16 cellular contexts compared by ENCODE assay signal in genomic region chr2:16103614-16104344, GRCh38.
"Had no signal": no experiment of that assay in that cellular context is flagged by ENCODE, and none has a peak within 500 bp of the region (broad histone marks: within the 10 kb centered on the region; RNA-seq: fewer than 3 reads in every experiment).

No MANE protein-coding gene starts in this region.

- H3K27me3 ChIP-seq: adrenal gland, upper lobe of left lung had no signal

- H3K9me3 ChIP-seq: adrenal gland, sigmoid colon, upper lobe of left lung had no signal

- H3K4me3 Mint-ChIP-seq: activated CD4-positive, alpha-beta T cell treated with anti-CD3 and anti-CD28 coated beads, Interleukin-2, amount 10 ng/mL, durations not matched to agents 7 days and 5 days; activated T-helper 17 cell treated with anti-CD3 and anti-CD28 coated beads, Interleukin-2, amount 50 U/mL, for 72 hours; effector memory CD8-positive, alpha-beta T cell; memory B cell; T-helper 1 cell treated with Interleukin-12 subunit alpha and Interleukin-12 subunit beta and Interleukin-4 antibody, amounts not matched to agents 30 μg/mL and 1 μg/mL, for 36 hours had no signal

- H3K4me3 ChIP-seq: adrenal gland, sigmoid colon, upper lobe of left lung had no signal

- H3K27ac ChIP-seq: adrenal gland, sigmoid colon, upper lobe of left lung had no signal

- DNase-seq: activated CD4-positive, alpha-beta T cell treated with anti-CD3 and anti-CD28 coated beads, Interleukin-2, amount 10 ng/mL, durations not matched to agents 7 days and 5 days; activated naive CD4-positive, alpha-beta T cell treated with anti-CD3 and anti-CD28 coated beads, Interleukin-2, amount 50 U/mL, for 16 hours; activated T-cell treated with anti-CD3 and anti-CD28 coated beads for 4 hours; adrenal gland; central memory CD4-positive, alpha-beta T cell; cortex of kidney; effector memory CD8-positive, alpha-beta T cell; hippocampal formation; sigmoid colon; stimulated activated CD4-positive, alpha-beta T cell treated with anti-CD3 and anti-CD28 coated beads, Interleukin-2, amount 100 ng/mL, for 24 hours; stimulated activated naive CD4-positive, alpha-beta T cell treated with Interleukin-2 at 50 U/mL for 16 hours had no signal

- H3K36me3 ChIP-seq: adrenal gland, sigmoid colon, upper lobe of left lung had no signal

- H3K9me3 Mint-ChIP-seq: activated CD4-positive, alpha-beta T cell treated with anti-CD3 and anti-CD28 coated beads, Interleukin-2, amount 10 ng/mL, durations not matched to agents 7 days and 5 days; activated T-helper 17 cell treated with anti-CD3 and anti-CD28 coated beads, Interleukin-2, amount 50 U/mL, for 72 hours; memory B cell; nephron progenitor cell; T-helper 1 cell treated with Interleukin-12 subunit alpha and Interleukin-12 subunit beta and Interleukin-4 antibody, amounts not matched to agents 30 μg/mL and 1 μg/mL, for 36 hours had no signal

- H3K4me1 ChIP-seq: adrenal gland, sigmoid colon, upper lobe of left lung had no signal

- ATAC-seq: activated T-helper 17 cell treated with anti-CD3 and anti-CD28 coated beads, Interleukin-2, amount 50 U/mL, for 72 hours; effector memory CD8-positive, alpha-beta T cell had no signal

- H3K27ac Mint-ChIP-seq: activated CD4-positive, alpha-beta T cell treated with anti-CD3 and anti-CD28 coated beads, Interleukin-2, amount 10 ng/mL, durations not matched to agents 7 days and 5 days; activated T-helper 17 cell treated with anti-CD3 and anti-CD28 coated beads, Interleukin-2, amount 50 U/mL, for 72 hours; effector memory CD8-positive, alpha-beta T cell; memory B cell; nephron progenitor cell; T-helper 1 cell treated with Interleukin-12 subunit alpha and Interleukin-12 subunit beta and Interleukin-4 antibody, amounts not matched to agents 30 μg/mL and 1 μg/mL, for 36 hours had no signal

- H3K27me3 Mint-ChIP-seq: activated CD4-positive, alpha-beta T cell treated with anti-CD3 and anti-CD28 coated beads, Interleukin-2, amount 10 ng/mL, durations not matched to agents 7 days and 5 days; activated T-helper 17 cell treated with anti-CD3 and anti-CD28 coated beads, Interleukin-2, amount 50 U/mL, for 72 hours; effector memory CD8-positive, alpha-beta T cell had no signal

- H3K4me1 Mint-ChIP-seq: activated CD4-positive, alpha-beta T cell treated with anti-CD3 and anti-CD28 coated beads, Interleukin-2, amount 10 ng/mL, durations not matched to agents 7 days and 5 days; activated T-helper 17 cell treated with anti-CD3 and anti-CD28 coated beads, Interleukin-2, amount 50 U/mL, for 72 hours; memory B cell had no signal

- H3K36me3 Mint-ChIP-seq: memory B cell had no signal
